ENCODE assay signal across 1 cellular context in the genomic region with DNA sequence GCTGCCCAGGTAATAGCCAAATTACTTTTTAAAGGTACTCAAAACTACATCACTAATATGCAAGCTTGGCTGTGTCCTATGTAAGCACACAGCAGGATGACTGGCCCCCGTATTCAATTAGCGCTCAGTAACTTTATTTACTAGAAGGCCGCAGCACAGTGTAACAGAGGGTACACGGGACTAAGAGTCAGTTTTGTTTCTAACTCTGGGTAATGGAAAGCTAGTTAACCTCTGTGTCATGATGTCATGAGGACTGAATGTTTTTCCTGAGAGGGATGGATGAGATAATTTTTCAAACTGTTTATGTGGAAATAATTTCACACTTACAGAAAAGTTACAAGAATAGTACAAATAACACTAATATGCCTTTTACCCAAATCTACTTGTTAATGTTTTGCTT.
TF ChIP-seq lines count a peak whose summit lies in the region.

No MANE protein-coding gene starts in this region.

TF ChIP-seq in endothelial cell of umbilical vein, 7 proteins besides CTCF, POLR2A, EP300 and RAD21 (continued from another document):
- TF ChIP-seq EZH2 (IDR thresholded peaks at IDR 0.05; ENCODE audit: borderline replicate concordance, low read depth, low read length, severe bottlenecking) (no peak), MYC (IDR thresholded peaks at IDR 0.05; ENCODE audit: low read depth, low read length) (no peak), POLR2AphosphoS5 (IDR thresholded peaks at IDR 0.05; ENCODE audit: insufficient read depth, low read depth, low read length) (no peak)
- TF ChIP-seq, protein P1, sequence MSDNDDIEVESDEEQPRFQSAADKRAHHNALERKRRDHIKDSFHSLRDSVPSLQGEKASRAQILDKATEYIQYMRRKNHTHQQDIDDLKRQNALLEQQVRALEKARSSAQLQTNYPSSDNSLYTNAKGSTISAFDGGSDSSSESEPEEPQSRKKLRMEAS (IDR thresholded peaks at IDR 0.05; ENCODE audit: insufficient read depth, insufficient read length): no peak
TF ChIP-seq in endothelial cell of umbilical vein: peak in this region for 0.
